1 cellular context compared by ENCODE assay signal in genomic region chr20:376750-377149, GRCh38.
TF ChIP-seq lines count a peak whose summit lies in the region.

No MANE protein-coding gene starts in this region.

TF ChIP-seq in A549, 52 proteins besides CTCF, POLR2A, EP300 and RAD21 (continued from another document):
- TF ChIP-seq CEBPB (IDR thresholded peaks at IDR 0.05) (no peak), EHF (CRISPR knock-in tag; IDR thresholded peaks at IDR 0.05) (no peak)
